Comparison of ENCODE assay signal across 7 cellular contexts in genomic region chr4:143996193-143996592, GRCh38. TPM values are rescaled to one million over a fixed set of nuclear protein-coding genes. Genes with fewer than 3 reads are reported as not detected.
"Had no signal": no experiment of that assay in that cellular context is flagged by ENCODE, and none has a peak within 500 bp of the region (broad histone marks: within the 10 kb centered on the region; RNA-seq: fewer than 3 reads in every experiment).

No MANE protein-coding gene starts in this region.

RNA-seq across cellular contexts. Expression of gene GYPB, which starts 23.0 kb away (rescaled TPM):
- total RNA-seq: HT-29; NCI-H460; PC-3; SK-MEL-5; T-cell; T-helper 2 cell treated with Interferon-gamma antibody and Interleukin-4, amounts not matched to agents 100 ng/mL and 5 ng/mL, for 36 hours had no signal
- polyA plus RNA-seq: SK-N-SH had no signal
